ENCODE assay signal across 1 cellular context in the genomic region with DNA sequence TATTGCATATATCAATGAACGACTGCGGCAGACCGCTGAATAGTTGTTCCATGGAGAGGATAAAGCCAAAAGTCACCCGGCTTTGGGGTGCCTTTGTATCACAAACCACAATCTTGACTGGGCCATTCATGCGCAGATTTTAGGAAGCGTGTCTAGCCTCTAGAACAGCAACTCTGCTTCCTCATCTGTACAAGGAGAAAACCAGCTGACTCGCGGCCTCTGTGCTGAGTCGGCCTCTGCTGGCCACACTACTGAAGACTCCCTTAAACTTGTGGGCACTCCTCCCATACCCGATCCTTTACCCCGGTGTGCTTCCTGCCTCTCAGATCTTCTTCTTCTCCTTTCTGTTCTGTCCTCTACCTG.
TF ChIP-seq lines count a peak whose summit lies in the region.

No MANE protein-coding gene starts in this region.

TF ChIP-seq in K562, 482 proteins besides CTCF, POLR2A, EP300 and RAD21:
- TF ChIP-seq MAZ (CRISPR knock-in tag; conservative IDR thresholded peaks at IDR 0.05 in 1 of 2, IDR thresholded peaks at IDR 0.05 in 1 of 2) (peak in 1 of 2 experiments; percentile 39; a peak in 1 of 4 replicates), SMAD4 (CRISPR knock-in tag; conservative IDR thresholded peaks at IDR 0.05) (peak; percentile 35; the same call in 1 of the 2 replicates), ATF1 (CRISPR knock-in tag; IDR thresholded peaks at IDR 0.05) (no peak), ATF1 (tag; IDR thresholded peaks at IDR 0.05) (peak; percentile 14; the same call in 1 of the 2 replicates), JUND (IDR thresholded peaks at IDR 0.05; ENCODE audit: borderline replicate concordance, low read depth, low read length) (peak; percentile 19; the same call in 1 of the 2 replicates), JUND (tag; IDR thresholded peaks at IDR 0.05; ENCODE audit: borderline replicate concordance, low read depth, low read length) (no peak; the same call in 2 of the 3 replicates), ESRRA (IDR thresholded peaks at IDR 0.05; ENCODE audit: borderline replicate concordance, low read depth) (peak; percentile 34; the same call in 1 of the 2 replicates), ZNF263 (CRISPR knock-in tag; IDR thresholded peaks at IDR 0.05; ENCODE audit: borderline replicate concordance) (peak; percentile 44; the same call in 1 of the 2 replicates), BRD4 (IDR thresholded peaks at IDR 0.05) (no peak), ZFP1 (CRISPR knock-in tag; IDR thresholded peaks at IDR 0.05) (no peak), KLF6 (CRISPR knock-in tag; IDR thresholded peaks at IDR 0.05; ENCODE audit: borderline replicate concordance) (no peak), ZFP36 (IDR thresholded peaks at IDR 0.05; ENCODE audit: low read depth, low read length, partially characterized antibody) (peak; percentile 51), BMI1 (IDR thresholded peaks at IDR 0.05; ENCODE audit: low read length) (no peak), CEBPG (CRISPR knock-in tag; IDR thresholded peaks at IDR 0.05) (no peak), CEBPG (tag; conservative IDR thresholded peaks at IDR 0.05 in 1 of 2, IDR thresholded peaks at IDR 0.05 in 1 of 2) (no peak), RCOR1 (IDR thresholded peaks at IDR 0.05; ENCODE audit: borderline replicate concordance in 1 of 2, low read depth in 2 of 2, low read length in 2 of 2) (peak in 1 of 2 experiments; percentile 65; a peak in 2 of 4 replicates), NRF1 (conservative IDR thresholded peaks at IDR 0.05 in 1 of 2, IDR thresholded peaks at IDR 0.05 in 1 of 2) (peak; percentile 30 to 36; a peak in 1 of 4 replicates), DACH1 (IDR thresholded peaks at IDR 0.05; ENCODE audit: partially characterized antibody) (peak; percentile 13)
- TF ChIP-seq, protein P1, sequence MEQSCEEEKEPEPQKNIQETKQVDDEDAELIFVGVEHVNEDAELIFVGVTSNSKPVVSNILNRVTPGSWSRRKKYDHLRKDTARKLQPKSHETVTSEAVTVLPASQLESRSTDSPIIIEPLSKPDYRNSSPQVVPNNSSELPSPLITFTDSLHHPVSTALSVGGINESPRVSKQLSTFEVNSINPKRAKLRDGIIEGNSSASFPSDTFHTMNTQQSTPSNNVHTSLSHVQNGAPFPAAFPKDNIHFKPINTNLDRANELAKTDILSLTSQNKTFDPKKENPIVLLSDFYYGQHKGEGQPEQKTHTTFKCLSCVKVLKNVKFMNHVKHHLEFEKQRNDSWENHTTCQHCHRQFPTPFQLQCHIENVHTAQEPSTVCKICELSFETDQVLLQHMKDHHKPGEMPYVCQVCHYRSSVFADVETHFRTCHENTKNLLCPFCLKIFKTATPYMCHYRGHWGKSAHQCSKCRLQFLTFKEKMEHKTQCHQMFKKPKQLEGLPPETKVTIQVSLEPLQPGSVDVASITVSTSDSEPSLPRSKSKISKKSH (CRISPR knock-in tag; IDR thresholded peaks at IDR 0.05): no peak
- TF ChIP-seq, protein P2, sequence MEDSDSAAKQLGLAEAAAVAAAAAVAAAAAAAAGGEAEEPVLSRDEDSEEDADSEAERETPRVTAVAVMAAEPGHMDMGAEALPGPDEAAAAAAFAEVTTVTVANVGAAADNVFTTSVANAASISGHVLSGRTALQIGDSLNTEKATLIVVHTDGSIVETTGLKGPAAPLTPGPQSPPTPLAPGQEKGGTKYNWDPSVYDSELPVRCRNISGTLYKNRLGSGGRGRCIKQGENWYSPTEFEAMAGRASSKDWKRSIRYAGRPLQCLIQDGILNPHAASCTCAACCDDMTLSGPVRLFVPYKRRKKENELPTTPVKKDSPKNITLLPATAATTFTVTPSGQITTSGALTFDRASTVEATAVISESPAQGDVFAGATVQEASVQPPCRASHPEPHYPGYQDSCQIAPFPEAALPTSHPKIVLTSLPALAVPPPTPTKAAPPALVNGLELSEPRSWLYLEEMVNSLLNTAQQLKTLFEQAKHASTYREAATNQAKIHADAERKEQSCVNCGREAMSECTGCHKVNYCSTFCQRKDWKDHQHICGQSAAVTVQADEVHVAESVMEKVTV (CRISPR knock-in tag; IDR thresholded peaks at IDR 0.05): 0 out of 2 replicates have a peak, but pooled peaks have one; percentile 35
- TF ChIP-seq, protein P3, sequence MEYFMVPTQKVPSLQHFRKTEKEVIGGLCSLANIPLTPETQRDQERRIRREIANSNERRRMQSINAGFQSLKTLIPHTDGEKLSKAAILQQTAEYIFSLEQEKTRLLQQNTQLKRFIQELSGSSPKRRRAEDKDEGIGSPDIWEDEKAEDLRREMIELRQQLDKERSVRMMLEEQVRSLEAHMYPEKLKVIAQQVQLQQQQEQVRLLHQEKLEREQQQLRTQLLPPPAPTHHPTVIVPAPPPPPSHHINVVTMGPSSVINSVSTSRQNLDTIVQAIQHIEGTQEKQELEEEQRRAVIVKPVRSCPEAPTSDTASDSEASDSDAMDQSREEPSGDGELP (CRISPR knock-in tag; IDR thresholded peaks at IDR 0.05; ENCODE audit: borderline replicate concordance): peak; percentile 88
- TF ChIP-seq, protein P4, sequence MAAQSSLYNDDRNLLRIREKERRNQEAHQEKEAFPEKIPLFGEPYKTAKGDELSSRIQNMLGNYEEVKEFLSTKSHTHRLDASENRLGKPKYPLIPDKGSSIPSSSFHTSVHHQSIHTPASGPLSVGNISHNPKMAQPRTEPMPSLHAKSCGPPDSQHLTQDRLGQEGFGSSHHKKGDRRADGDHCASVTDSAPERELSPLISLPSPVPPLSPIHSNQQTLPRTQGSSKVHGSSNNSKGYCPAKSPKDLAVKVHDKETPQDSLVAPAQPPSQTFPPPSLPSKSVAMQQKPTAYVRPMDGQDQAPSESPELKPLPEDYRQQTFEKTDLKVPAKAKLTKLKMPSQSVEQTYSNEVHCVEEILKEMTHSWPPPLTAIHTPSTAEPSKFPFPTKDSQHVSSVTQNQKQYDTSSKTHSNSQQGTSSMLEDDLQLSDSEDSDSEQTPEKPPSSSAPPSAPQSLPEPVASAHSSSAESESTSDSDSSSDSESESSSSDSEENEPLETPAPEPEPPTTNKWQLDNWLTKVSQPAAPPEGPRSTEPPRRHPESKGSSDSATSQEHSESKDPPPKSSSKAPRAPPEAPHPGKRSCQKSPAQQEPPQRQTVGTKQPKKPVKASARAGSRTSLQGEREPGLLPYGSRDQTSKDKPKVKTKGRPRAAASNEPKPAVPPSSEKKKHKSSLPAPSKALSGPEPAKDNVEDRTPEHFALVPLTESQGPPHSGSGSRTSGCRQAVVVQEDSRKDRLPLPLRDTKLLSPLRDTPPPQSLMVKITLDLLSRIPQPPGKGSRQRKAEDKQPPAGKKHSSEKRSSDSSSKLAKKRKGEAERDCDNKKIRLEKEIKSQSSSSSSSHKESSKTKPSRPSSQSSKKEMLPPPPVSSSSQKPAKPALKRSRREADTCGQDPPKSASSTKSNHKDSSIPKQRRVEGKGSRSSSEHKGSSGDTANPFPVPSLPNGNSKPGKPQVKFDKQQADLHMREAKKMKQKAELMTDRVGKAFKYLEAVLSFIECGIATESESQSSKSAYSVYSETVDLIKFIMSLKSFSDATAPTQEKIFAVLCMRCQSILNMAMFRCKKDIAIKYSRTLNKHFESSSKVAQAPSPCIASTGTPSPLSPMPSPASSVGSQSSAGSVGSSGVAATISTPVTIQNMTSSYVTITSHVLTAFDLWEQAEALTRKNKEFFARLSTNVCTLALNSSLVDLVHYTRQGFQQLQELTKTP (IDR thresholded peaks at IDR 0.05; ENCODE audit: low read depth in 1 of 2, partially characterized antibody in 2 of 2): no peak
- TF ChIP-seq, protein P5, sequence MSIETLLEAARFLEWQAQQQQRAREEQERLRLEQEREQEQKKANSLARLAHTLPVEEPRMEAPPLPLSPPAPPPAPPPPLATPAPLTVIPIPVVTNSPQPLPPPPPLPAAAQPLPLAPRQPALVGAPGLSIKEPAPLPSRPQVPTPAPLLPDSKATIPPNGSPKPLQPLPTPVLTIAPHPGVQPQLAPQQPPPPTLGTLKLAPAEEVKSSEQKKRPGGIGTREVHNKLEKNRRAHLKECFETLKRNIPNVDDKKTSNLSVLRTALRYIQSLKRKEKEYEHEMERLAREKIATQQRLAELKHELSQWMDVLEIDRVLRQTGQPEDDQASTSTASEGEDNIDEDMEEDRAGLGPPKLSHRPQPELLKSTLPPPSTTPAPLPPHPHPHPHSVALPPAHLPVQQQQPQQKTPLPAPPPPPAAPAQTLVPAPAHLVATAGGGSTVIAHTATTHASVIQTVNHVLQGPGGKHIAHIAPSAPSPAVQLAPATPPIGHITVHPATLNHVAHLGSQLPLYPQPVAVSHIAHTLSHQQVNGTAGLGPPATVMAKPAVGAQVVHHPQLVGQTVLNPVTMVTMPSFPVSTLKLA (conservative IDR thresholded peaks at IDR 0.05): 0 out of 4 replicates have a peak, but pooled peaks of 1 of the 2 experiments have one; percentile 17
- TF ChIP-seq, protein P6, sequence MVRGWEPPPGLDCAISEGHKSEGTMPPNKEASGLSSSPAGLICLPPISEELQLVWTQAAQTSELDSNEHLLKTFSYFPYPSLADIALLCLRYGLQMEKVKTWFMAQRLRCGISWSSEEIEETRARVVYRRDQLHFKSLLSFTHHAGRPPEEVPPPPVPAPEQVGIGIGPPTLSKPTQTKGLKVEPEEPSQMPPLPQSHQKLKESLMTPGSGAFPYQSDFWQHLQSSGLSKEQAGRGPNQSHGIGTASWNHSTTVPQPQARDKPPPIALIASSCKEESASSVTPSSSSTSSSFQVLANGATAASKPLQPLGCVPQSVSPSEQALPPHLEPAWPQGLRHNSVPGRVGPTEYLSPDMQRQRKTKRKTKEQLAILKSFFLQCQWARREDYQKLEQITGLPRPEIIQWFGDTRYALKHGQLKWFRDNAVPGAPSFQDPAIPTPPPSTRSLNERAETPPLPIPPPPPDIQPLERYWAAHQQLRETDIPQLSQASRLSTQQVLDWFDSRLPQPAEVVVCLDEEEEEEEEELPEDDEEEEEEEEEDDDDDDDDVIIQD (CRISPR knock-in tag; IDR thresholded peaks at IDR 0.05): no peak
